1 cellular context compared by ENCODE assay signal in the genomic region with DNA sequence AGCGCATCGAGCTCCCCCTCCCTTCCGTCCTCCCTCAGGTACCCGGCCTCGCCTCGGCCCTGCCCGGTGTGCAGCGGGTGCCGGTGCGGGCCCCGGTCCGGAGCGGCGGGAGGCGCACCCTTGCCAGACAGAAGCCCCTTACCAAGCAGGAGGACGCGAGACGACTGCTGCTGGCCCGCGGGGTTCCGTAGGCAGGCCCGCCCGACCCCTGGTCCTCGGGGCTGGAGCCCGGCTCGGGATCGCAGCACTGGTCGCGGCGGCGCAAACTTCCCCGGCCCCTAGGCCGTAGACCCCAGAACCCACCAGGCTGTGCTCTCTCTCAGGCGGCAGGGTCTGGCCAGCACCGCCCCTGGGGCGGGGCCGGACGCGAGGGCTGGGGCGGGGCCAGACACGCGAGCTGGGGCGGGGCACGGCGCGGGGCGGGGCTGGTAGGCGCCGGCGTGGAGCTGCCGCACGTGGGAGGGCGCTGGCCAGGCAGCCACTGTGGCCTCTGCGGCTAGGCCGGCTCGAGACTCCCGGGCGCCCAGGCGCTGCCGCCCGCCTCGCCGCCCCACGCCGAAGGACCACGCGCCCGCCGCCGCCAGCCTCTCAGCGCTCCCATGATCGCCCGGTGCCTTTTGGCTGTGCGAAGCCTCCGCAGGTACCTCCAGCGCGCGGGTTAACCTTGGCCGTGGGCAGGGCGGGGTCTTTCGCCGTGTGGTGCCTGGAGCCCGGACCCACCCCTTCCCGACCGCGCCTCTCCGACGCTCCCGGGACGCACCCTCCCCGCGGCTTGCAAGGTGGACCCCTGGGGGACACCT.
A peak's percentile ranks its signal among the peaks of the same experiment; 100 is the strongest.
TF ChIP-seq lines count a peak whose summit lies in the region.

TSS of gene NLN (plus strand) at position 431 of the 800 bp plus-strand sequence. CDS start at position 600, 169 bp downstream.
A gene with protein sequence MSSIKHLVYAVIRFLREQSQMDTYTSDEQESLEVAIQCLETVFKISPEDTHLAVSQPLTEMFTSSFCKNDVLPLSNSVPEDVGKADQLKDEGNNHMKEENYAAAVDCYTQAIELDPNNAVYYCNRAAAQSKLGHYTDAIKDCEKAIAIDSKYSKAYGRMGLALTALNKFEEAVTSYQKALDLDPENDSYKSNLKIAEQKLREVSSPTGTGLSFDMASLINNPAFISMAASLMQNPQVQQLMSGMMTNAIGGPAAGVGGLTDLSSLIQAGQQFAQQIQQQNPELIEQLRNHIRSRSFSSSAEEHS (minus strand): TSS at position 335 of the 800 bp plus-strand sequence. CDS start 1,302 bp downstream, outside the sequence.

TF ChIP-seq in HepG2, 621 proteins besides CTCF, POLR2A, EP300 and RAD21 (continued from another document and continues in another):
- TF ChIP-seq, protein P1, sequence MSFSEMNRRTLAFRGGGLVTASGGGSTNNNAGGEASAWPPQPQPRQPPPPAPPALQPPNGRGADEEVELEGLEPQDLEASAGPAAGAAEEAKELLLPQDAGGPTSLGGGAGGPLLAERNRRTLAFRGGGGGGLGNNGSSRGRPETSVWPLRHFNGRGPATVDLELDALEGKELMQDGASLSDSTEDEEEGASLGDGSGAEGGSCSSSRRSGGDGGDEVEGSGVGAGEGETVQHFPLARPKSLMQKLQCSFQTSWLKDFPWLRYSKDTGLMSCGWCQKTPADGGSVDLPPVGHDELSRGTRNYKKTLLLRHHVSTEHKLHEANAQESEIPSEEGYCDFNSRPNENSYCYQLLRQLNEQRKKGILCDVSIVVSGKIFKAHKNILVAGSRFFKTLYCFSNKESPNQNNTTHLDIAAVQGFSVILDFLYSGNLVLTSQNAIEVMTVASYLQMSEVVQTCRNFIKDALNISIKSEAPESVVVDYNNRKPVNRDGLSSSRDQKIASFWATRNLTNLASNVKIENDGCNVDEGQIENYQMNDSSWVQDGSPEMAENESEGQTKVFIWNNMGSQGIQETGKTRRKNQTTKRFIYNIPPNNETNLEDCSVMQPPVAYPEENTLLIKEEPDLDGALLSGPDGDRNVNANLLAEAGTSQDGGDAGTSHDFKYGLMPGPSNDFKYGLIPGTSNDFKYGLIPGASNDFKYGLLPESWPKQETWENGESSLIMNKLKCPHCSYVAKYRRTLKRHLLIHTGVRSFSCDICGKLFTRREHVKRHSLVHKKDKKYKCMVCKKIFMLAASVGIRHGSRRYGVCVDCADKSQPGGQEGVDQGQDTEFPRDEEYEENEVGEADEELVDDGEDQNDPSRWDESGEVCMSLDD (CRISPR knock-in tag; IDR thresholded peaks at IDR 0.05; ENCODE audit: borderline replicate concordance) = no peak
- TF ChIP-seq, protein P2, sequence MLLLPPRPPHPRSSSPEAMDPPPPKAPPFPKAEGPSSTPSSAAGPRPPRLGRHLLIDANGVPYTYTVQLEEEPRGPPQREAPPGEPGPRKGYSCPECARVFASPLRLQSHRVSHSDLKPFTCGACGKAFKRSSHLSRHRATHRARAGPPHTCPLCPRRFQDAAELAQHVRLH (CRISPR knock-in tag; IDR thresholded peaks at IDR 0.05; ENCODE audit: borderline replicate concordance, low read depth) = no peak
- TF ChIP-seq NFKB2 (CRISPR knock-in tag; IDR thresholded peaks at IDR 0.05; ENCODE audit: borderline replicate concordance) (peak; percentile 20; the same call in 1 of the 2 replicates), ZNF160 (CRISPR knock-in tag; IDR thresholded peaks at IDR 0.05) (no peak), U2AF2 (IDR thresholded peaks at IDR 0.05; ENCODE audit: low read depth, low read length) (no peak), TMF1 (CRISPR knock-in tag; IDR thresholded peaks at IDR 0.05; ENCODE audit: low read depth) (peak; percentile 71), ZFAT (CRISPR knock-in tag; conservative IDR thresholded peaks at IDR 0.05) (no peak), ZNF878 (CRISPR knock-in tag; IDR thresholded peaks at IDR 0.05) (no peak), ZNF713 (CRISPR knock-in tag; IDR thresholded peaks at IDR 0.05) (no peak), ZNF614 (CRISPR knock-in tag; IDR thresholded peaks at IDR 0.05; ENCODE audit: borderline replicate concordance) (no peak), THAP8 (CRISPR knock-in tag; IDR thresholded peaks at IDR 0.05; ENCODE audit: borderline replicate concordance) (no peak), CREB3 (CRISPR knock-in tag; IDR thresholded peaks at IDR 0.05) (no peak), KDM5B (CRISPR knock-in tag; IDR thresholded peaks at IDR 0.05; ENCODE audit: borderline replicate concordance) (no peak; the same call in 1 of the 2 replicates), NFATC3 (CRISPR knock-in tag; IDR thresholded peaks at IDR 0.05) (no peak), ZNF124 (CRISPR knock-in tag; IDR thresholded peaks at IDR 0.05) (no peak), BRF2 (CRISPR knock-in tag; IDR thresholded peaks at IDR 0.05) (0 out of 2 replicates have a peak, but pooled peaks have one; percentile 19), CBX2 (IDR thresholded peaks at IDR 0.05; ENCODE audit: low read depth, low read length) (no peak), CBX2 (CRISPR knock-in tag; IDR thresholded peaks at IDR 0.05; ENCODE audit: low read depth) (no peak), ZNF691 (CRISPR knock-in tag; IDR thresholded peaks at IDR 0.05; ENCODE audit: borderline replicate concordance, low read depth) (peak; percentile 44; the same call in 1 of the 2 replicates), ATF2 (CRISPR knock-in tag; IDR thresholded peaks at IDR 0.05) (no peak), RERE (CRISPR knock-in tag; IDR thresholded peaks at IDR 0.05; ENCODE audit: low read depth) (no peak), ZC3H4 (CRISPR knock-in tag; IDR thresholded peaks at IDR 0.05; ENCODE audit: borderline replicate concordance) (no peak), ZC3H13 (CRISPR knock-in tag; IDR thresholded peaks at IDR 0.05) (no peak), CBX5 (CRISPR knock-in tag; IDR thresholded peaks at IDR 0.05; ENCODE audit: borderline replicate concordance) (no peak; the same call in 1 of the 2 replicates), RARA (CRISPR knock-in tag; IDR thresholded peaks at IDR 0.05) (no peak), KMT2A (CRISPR knock-in tag; IDR thresholded peaks at IDR 0.05) (no peak; the same call in none of the 2 replicates), HOXA5 (CRISPR knock-in tag; IDR thresholded peaks at IDR 0.05) (0 out of 2 replicates have a peak, but pooled peaks have one; percentile 41), BCL6 (CRISPR knock-in tag; IDR thresholded peaks at IDR 0.05) (no peak)
- TF ChIP-seq, protein P3, sequence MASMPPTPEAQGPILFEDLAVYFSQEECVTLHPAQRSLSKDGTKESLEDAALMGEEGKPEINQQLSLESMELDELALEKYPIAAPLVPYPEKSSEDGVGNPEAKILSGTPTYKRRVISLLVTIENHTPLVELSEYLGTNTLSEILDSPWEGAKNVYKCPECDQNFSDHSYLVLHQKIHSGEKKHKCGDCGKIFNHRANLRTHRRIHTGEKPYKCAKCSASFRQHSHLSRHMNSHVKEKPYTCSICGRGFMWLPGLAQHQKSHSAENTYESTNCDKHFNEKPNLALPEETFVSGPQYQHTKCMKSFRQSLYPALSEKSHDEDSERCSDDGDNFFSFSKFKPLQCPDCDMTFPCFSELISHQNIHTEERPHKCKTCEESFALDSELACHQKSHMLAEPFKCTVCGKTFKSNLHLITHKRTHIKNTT (CRISPR knock-in tag; IDR thresholded peaks at IDR 0.05) = no peak
- TF ChIP-seq, protein P4, sequence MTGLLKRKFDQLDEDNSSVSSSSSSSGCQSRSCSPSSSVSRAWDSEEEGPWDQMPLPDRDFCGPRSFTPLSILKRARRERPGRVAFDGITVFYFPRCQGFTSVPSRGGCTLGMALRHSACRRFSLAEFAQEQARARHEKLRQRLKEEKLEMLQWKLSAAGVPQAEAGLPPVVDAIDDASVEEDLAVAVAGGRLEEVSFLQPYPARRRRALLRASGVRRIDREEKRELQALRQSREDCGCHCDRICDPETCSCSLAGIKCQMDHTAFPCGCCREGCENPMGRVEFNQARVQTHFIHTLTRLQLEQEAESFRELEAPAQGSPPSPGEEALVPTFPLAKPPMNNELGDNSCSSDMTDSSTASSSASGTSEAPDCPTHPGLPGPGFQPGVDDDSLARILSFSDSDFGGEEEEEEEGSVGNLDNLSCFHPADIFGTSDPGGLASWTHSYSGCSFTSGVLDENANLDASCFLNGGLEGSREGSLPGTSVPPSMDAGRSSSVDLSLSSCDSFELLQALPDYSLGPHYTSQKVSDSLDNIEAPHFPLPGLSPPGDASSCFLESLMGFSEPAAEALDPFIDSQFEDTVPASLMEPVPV (CRISPR knock-in tag; IDR thresholded peaks at IDR 0.05) = no peak; the same call in 1 of the 2 replicates
- TF ChIP-seq, protein P5, sequence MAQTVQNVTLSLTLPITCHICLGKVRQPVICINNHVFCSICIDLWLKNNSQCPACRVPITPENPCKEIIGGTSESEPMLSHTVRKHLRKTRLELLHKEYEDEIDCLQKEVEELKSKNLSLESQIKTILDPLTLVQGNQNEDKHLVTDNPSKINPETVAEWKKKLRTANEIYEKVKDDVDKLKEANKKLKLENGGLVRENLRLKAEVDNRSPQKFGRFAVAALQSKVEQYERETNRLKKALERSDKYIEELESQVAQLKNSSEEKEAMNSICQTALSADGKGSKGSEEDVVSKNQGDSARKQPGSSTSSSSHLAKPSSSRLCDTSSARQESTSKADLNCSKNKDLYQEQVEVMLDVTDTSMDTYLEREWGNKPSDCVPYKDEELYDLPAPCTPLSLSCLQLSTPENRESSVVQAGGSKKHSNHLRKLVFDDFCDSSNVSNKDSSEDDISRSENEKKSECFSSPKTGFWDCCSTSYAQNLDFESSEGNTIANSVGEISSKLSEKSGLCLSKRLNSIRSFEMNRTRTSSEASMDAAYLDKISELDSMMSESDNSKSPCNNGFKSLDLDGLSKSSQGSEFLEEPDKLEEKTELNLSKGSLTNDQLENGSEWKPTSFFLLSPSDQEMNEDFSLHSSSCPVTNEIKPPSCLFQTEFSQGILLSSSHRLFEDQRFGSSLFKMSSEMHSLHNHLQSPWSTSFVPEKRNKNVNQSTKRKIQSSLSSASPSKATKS (CRISPR knock-in tag; IDR thresholded peaks at IDR 0.05) = no peak
